ENCODE assay signal across 4 cellular contexts in the genomic region with DNA sequence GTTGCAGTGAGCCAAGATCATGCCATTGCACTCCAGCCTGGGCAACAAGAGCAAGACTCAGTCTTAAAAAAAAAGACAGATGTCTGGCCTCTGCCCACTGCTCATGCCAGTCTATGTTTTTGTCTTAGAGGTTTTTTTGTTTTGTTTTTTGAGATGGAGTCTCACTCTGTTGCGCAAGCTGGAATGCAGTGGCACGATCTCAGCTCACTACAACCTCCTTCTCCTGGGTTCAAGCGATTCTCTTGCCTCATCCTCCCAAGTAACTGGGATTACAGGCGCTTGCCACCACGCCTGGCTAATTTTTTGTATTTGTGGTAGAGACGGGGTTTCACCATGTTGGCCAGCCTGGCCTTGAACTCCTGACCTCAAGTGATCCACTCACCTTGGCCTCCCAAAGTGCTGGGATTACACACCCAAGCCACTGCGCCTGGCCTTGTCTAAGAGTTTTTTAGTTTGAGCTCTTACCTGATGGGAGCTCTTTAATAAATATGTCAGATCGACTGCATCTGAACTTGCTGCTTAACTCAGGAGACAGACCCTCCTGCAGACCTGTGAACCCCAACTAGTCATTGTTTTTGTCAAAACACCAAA. TPM values are rescaled to one million over a fixed set of nuclear protein-coding genes. Genes with fewer than 3 reads are reported as not detected.
"Had no signal": no experiment of that assay in that cellular context is flagged by ENCODE, and none has a peak within 500 bp of the region (broad histone marks: within the 10 kb centered on the region; RNA-seq: fewer than 3 reads in every experiment).

No MANE protein-coding gene starts in this region.

RNA-seq across cellular contexts. Expression of a gene that starts 10.8 kb away (rescaled TPM):
- total RNA-seq: activated CD8-positive, alpha-beta memory T cell treated with anti-CD3 and anti-CD28 coated beads for 36 hours; dermis microvascular lymphatic vessel endothelial cell; endothelial cell of umbilical vein; glomerular endothelial cell had no signal
